ENCODE assay signal across 9 cellular contexts in the genomic region with DNA sequence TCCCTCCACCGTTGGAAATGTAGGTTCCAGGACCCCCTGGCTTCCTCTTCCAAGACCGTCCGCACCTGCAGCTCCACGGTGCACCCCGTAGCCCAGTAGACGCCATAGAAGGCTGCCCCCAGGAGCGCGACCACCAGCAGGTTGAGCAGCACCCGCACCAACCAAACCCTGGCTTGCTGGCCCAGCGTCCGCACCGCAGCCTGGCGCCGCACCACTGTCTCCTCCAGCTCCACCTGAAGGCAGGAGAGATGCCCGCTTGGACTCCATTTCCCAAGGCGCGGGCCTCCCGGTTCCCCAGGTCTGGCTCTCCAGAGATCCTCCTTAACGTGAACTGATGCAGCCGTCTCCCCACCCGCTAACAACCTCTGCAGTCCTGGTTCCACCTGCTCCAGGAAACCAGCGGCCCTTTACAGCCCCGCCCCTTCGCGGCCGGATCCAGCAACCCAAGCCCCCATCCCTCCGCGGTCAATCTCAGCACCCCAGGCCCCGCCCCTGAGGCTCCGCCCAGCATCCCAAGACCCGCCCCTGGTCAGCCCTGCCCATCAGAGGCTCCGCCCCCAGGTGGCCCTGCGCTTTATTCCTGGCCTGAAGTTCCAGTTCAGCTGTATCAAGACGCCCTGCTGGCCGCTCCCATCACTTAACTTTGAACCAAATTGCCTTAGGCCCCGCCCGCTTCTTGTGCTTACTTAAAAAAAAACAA. TPM values are rescaled to one million over a fixed set of nuclear protein-coding genes. Genes with fewer than 3 reads are reported as not detected.
DNase-seq lines count a peak whose midpoint lies in the region; ATAC-seq and TF ChIP-seq lines count a peak whose summit lies in the region.
"Had no signal": no experiment of that assay in that cellular context is flagged by ENCODE, and none has a peak within 500 bp of the region (broad histone marks: within the 10 kb centered on the region; RNA-seq: fewer than 3 reads in every experiment).

No MANE protein-coding gene starts in this region.

- DNase-seq in DMS 273 (lab: John Stamatoyannopoulos, UW; ENCODE audit: unreplicated experiment) (peak; percentile 19), DMS 273 treated with DMSO at 0.1 percent for 48 hours (lab: John Stamatoyannopoulos, UW) (no peak), endothelial cell (ENCODE audit: low spot score) (peak; percentile 64), prostate gland (ENCODE audit: low spot score) (peak; percentile 68), C1 segment of cervical spinal cord (lab: John Stamatoyannopoulos, UW) (no peak)
- DNase-seq in activated CD4-positive, alpha-beta T cell treated with anti-CD3 and anti-CD28 coated beads for 4 hours = peak; percentile 17 to 48
- DNase-seq: left cardiac atrium had no signal

- H3K4me3 ChIP-seq in prostate gland = no peak overlapping the region

- 14% methylated on average over 33 of the region's 37 CpGs for WGBS in prostate gland

- no peak overlapping the region for H3K27ac ChIP-seq in prostate gland

- no peak overlapping the region for H3K27ac Mint-ChIP-seq in endothelial cell (ENCODE audit: unreplicated experiment)

- H3K27me3 Mint-ChIP-seq in endothelial cell (ENCODE audit: unreplicated experiment) = peaks cover 23% of the 10 kb centered on the region

- no peaks in the 10 kb centered on the region for H3K36me3 ChIP-seq in prostate gland

- H3K9me3 Mint-ChIP-seq in endothelial cell (ENCODE audit: unreplicated experiment) = no peaks in the 10 kb centered on the region

- H3K27me3 ChIP-seq in prostate gland (replicated peaks; ENCODE audit: insufficient read depth) = no peaks in the 10 kb centered on the region

- no peak for TF ChIP-seq CTCF in endothelial cell (IDR thresholded peaks at IDR 0.05; ENCODE audit: unreplicated experiment)
- no peak for TF ChIP-seq CTCF in prostate gland (IDR thresholded peaks at IDR 0.05)

- intact Hi-C loops in prostate gland (cut with DNase I) = loop anchor here (5.0 kb wide), 1 partner anchor 68 kb away; no protein-coding TSS in a partner anchor

- peaks cover 15% of the 10 kb centered on the region for H3K36me3 Mint-ChIP-seq in endothelial cell (ENCODE audit: low read depth, unreplicated experiment)

- ATAC-seq in HG03520 (IDR thresholded peaks at IDR 0.05; ENCODE audit: unreplicated experiment) (no peak), GM18502 (IDR thresholded peaks at IDR 0.05; ENCODE audit: poor library complexity, unreplicated experiment) (no peak)

- no peak for TF ChIP-seq POLR2A in prostate gland (IDR thresholded peaks at IDR 0.05)

- no peak overlapping the region for H3K4me3 Mint-ChIP-seq in endothelial cell (ENCODE audit: unreplicated experiment)

- H3K4me1 ChIP-seq in prostate gland (replicated peaks) = peaks cover 22% of the 10 kb centered on the region

- no peaks in the 10 kb centered on the region for H3K9me3 ChIP-seq in prostate gland

- H3K4me1 Mint-ChIP-seq in endothelial cell (ENCODE audit: unreplicated experiment) = peaks cover 10% of the 10 kb centered on the region

RNA-seq across cellular contexts. Expression of a gene that starts 5.0 kb away (rescaled TPM):
- total RNA-seq in endothelial cell (ENCODE audit: unreplicated experiment) (3.4 TPM), prostate gland (10 to 100 TPM in 1 of 2 donors, 1 to 10 TPM in 1; 7.6 to 14.7 TPM)

RNA-seq across cellular contexts. Expression of a gene that starts 8.4 kb away (rescaled TPM):
- 2.6 TPM for total RNA-seq in endothelial cell (ENCODE audit: unreplicated experiment)
- total RNA-seq in prostate gland = 10 to 100 TPM; 40.2 to 88.6 TPM

RNA-seq across cellular contexts. Expression of a gene that starts 24.9 kb away (rescaled TPM):
- 203 TPM for total RNA-seq in endothelial cell (ENCODE audit: unreplicated experiment)
- total RNA-seq in prostate gland = 100 to 1,000 TPM in 1 of 2 donors, 10 to 100 TPM in 1; 91.7 to 430 TPM

RNA-seq across cellular contexts. Expression of a gene that starts 26.6 kb away (rescaled TPM):
- total RNA-seq in endothelial cell (ENCODE audit: unreplicated experiment) (27.8 TPM), prostate gland (100 to 1,000 TPM; 122 to 163 TPM)

RNA-seq across cellular contexts. Expression of a gene that starts 27.0 kb away (rescaled TPM):
- 62.2 TPM for total RNA-seq in endothelial cell (ENCODE audit: unreplicated experiment)
- total RNA-seq in prostate gland = 10 to 100 TPM; 22.8 to 54.4 TPM

Comparison
In these comparisons a context has a peak if more than half of its experiments do, and no peak if none do; other contexts are left out.
1. DNase-seq: peak in DMS 273 (single experiment), activated CD4-positive, alpha-beta T cell treated with anti-CD3 and anti-CD28 coated beads for 4 hours (2 of 2), endothelial cell (single experiment) and prostate gland (single experiment); none in DMS 273 treated with DMSO at 0.1 percent for 48 hours (single experiment) and C1 segment of cervical spinal cord (0 of 14).
2. RNA of a gene that starts 8.4 kb away (total RNA-seq): 40.2 to 88.6 TPM in prostate gland; 2.6 TPM in endothelial cell (single experiment); every median in the first group is over 10 times any median in the second.